In the genomic region with DNA sequence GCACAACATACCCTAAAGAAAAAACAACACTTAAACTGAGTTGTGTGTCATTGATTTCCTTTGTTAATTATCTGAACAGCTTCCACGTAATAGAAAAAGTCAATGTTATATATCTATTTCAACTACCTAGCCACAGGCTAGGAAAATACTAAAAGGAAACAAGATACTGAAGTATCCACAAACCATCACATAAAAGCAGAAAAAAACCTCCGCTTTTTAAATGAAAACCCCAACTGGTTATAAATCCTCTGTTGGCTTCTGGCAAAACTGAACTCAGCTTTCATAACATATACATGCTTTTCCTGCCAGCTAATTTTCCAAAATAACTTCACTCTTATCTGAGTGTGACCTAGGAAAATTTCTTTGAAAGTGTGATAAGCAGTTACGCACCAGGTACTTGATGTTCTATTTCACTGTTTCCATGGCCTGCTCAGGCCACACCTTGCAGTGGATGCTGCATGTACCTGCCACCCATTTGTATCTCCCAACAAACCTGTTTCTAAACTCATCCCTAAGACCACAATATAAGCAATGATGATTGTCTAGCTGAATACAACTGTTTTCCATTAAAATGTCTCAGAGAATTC, we compare ENCODE assay signal across 18 cellular contexts. TPM values are rescaled to one million over a fixed set of nuclear protein-coding genes. Genes with fewer than 3 reads are reported as not detected.
DNase-seq lines count a peak whose midpoint lies in the region; ATAC-seq and TF ChIP-seq lines count a peak whose summit lies in the region.
"Had no signal": no experiment of that assay in that cellular context is flagged by ENCODE, and none has a peak within 500 bp of the region (broad histone marks: within the 10 kb centered on the region; RNA-seq: fewer than 3 reads in every experiment).

No MANE protein-coding gene starts in this region.

- TF ChIP-seq CTCF in neural progenitor cell (IDR thresholded peaks at IDR 0.05) (no peak), testis (IDR thresholded peaks at IDR 0.05) (no peak)

- peaks cover 6% of the 10 kb centered on the region for H3K4me1 ChIP-seq in neural progenitor cell
- no peaks in the 10 kb centered on the region for H3K4me1 ChIP-seq in testis

- CTCF ChIA-PET in activated CD4-positive, alpha-beta T cell treated with anti-CD3 and anti-CD28 coated beads for 36 hours (lab: Charles Lee): interaction anchor here (2.1 to 7.7 kb wide), 2 partner anchors 13 to 17 kb away, joined by 16 to 32 read pairs; a partner anchor contains a TSS

- 71 to 79% methylated on average over 3 of the region's 3 CpGs for WGBS in testis, 2 donors

- H3F3A ChIP-seq in neural progenitor cell (ENCODE audit: low read depth): no peaks in the 10 kb centered on the region

- TF ChIP-seq POLR2A in testis (IDR thresholded peaks at IDR 0.05): no peak

- H3K9me3 Mint-ChIP-seq in activated CD4-positive, alpha-beta T cell treated with anti-CD3 and anti-CD28 coated beads, Interleukin-2, amount 10 ng/mL, durations not matched to agents 24 days and 14 days: no peaks in the 10 kb centered on the region
- H3K9me3 Mint-ChIP-seq in activated CD4-positive, alpha-beta T cell treated with anti-CD3 and anti-CD28 coated beads for 36 hours (ENCODE audit: low read depth): no peaks in the 10 kb centered on the region
- H3K9me3 Mint-ChIP-seq in activated T-helper 1 cell treated with anti-CD3 and anti-CD28 coated beads, Interleukin-12 subunit alpha, Interleukin-12 subunit beta, Interleukin-2, Interleukin-4 antibody, amounts not matched to agents 30 ng/mL and 10 ng/mL and 1 ng/mL, durations not matched to agents 14 hours and 24 hours and 36 hours: no peaks in the 10 kb centered on the region
- H3K9me3 Mint-ChIP-seq in neural progenitor cell: no peaks in the 10 kb centered on the region
- H3K9me3 Mint-ChIP-seq: activated naive CD4-positive, alpha-beta T cell treated with anti-CD3 and anti-CD28 coated beads, Interleukin-2, amount 10 ng/mL, durations not matched to agents 7 days and 5 days had no signal

- peaks cover 47% of the 10 kb centered on the region for H4K20me1 ChIP-seq in neural progenitor cell (ENCODE audit: low read depth)

- peaks cover 86% of the 10 kb centered on the region for H3K79me2 ChIP-seq in neural progenitor cell (ENCODE audit: low read depth)

- no peak overlapping the region for H3K27ac ChIP-seq in neural progenitor cell
- H3K27ac ChIP-seq in testis: no peak overlapping the region
- H3K27ac ChIP-seq: 22Rv1 had no signal

- H3K9me3 ChIP-seq in neural progenitor cell (ENCODE audit: low read depth) (no peaks in the 10 kb centered on the region), testis (no peaks in the 10 kb centered on the region)

- H3K27me3 ChIP-seq in neural progenitor cell (no peaks in the 10 kb centered on the region), testis (no peaks in the 10 kb centered on the region)

- peaks cover 60% of the 10 kb centered on the region for H3K4me1 Mint-ChIP-seq in activated CD4-positive, alpha-beta T cell treated with anti-CD3 and anti-CD28 coated beads, Interleukin-2, amount 10 ng/mL, durations not matched to agents 24 days and 14 days
- H3K4me1 Mint-ChIP-seq in activated CD4-positive, alpha-beta T cell treated with anti-CD3 and anti-CD28 coated beads for 36 hours: peaks cover 57% of the 10 kb centered on the region
- peaks cover 95% of the 10 kb centered on the region for H3K4me1 Mint-ChIP-seq in activated T-helper 1 cell treated with anti-CD3 and anti-CD28 coated beads, Interleukin-12 subunit alpha, Interleukin-12 subunit beta, Interleukin-2, Interleukin-4 antibody, amounts not matched to agents 30 ng/mL and 10 ng/mL and 1 ng/mL, durations not matched to agents 14 hours and 24 hours and 36 hours (ENCODE audit: low read depth)
- peaks cover 15% of the 10 kb centered on the region for H3K4me1 Mint-ChIP-seq in neural progenitor cell

- no peak overlapping the region for H2AFZ ChIP-seq in neural progenitor cell (replicated peaks)

- DNase-seq in activated CD4-positive, alpha-beta T cell treated with anti-CD3 and anti-CD28 coated beads, Interleukin-2, amount 10 ng/mL, durations not matched to agents 24 days and 14 days: no peak
- DNase-seq in activated CD4-positive, alpha-beta T cell treated with anti-CD3 and anti-CD28 coated beads for 36 hours: no peak
- DNase-seq in activated T-helper 1 cell treated with anti-CD3 and anti-CD28 coated beads, Interleukin-12 subunit alpha, Interleukin-12 subunit beta, Interleukin-2, Interleukin-4 antibody, amounts not matched to agents 30 ng/mL and 10 ng/mL and 1 ng/mL, durations not matched to agents 14 hours and 24 hours and 36 hours (ENCODE audit: low spot score): no peak
- peak; percentile 7 to 56 for DNase-seq in lung microvascular endothelial cell (ENCODE audit: low read depth in 2 of 2)
- DNase-seq in stimulated activated naive CD8-positive, alpha-beta T cell treated with anti-CD3 and anti-CD28 coated beads, Interleukin-15, Interleukin-2, amounts not matched to agents 100 U/mL and 50 U/mL, for 24 hours: no peak
- DNase-seq in neural progenitor cell (ENCODE audit: low spot score): no peak
- DNase-seq in NCI-H2081 treated with DMSO at 0.1 percent for 48 hours (lab: John Stamatoyannopoulos, UW): no peak
- no peak for DNase-seq in testis
- DNase-seq: activated CD4-positive, CD25-positive, alpha-beta regulatory T cell; activated naive CD4-positive, alpha-beta T cell treated with anti-CD3 and anti-CD28 coated beads, Interleukin-2, amount 10 ng/mL, durations not matched to agents 7 days and 5 days; HCEC 1CT; hippocampal formation; NCI-H2107; T-helper 1 cell had no signal

- ATAC-seq in activated CD4-positive, alpha-beta T cell treated with anti-CD3 and anti-CD28 coated beads for 36 hours: no peak
- ATAC-seq in stimulated activated naive CD8-positive, alpha-beta T cell treated with anti-CD3 and anti-CD28 coated beads, Interleukin-15, Interleukin-2, amounts not matched to agents 100 U/mL and 50 U/mL, for 24 hours: peak; percentile 65
- ATAC-seq: HepG2 had no signal

- H3K36me3 Mint-ChIP-seq in activated CD4-positive, alpha-beta T cell treated with anti-CD3 and anti-CD28 coated beads, Interleukin-2, amount 10 ng/mL, durations not matched to agents 24 days and 14 days (ENCODE audit: low read depth): peaks cover 49% of the 10 kb centered on the region
- H3K36me3 Mint-ChIP-seq in activated CD4-positive, alpha-beta T cell treated with anti-CD3 and anti-CD28 coated beads for 36 hours (ENCODE audit: low read depth): peaks cover 9% of the 10 kb centered on the region
- H3K36me3 Mint-ChIP-seq in activated T-helper 1 cell treated with anti-CD3 and anti-CD28 coated beads, Interleukin-12 subunit alpha, Interleukin-12 subunit beta, Interleukin-2, Interleukin-4 antibody, amounts not matched to agents 30 ng/mL and 10 ng/mL and 1 ng/mL, durations not matched to agents 14 hours and 24 hours and 36 hours (ENCODE audit: low read depth): peaks cover 64% of the 10 kb centered on the region
- peaks cover 7% of the 10 kb centered on the region for H3K36me3 Mint-ChIP-seq in neural progenitor cell

- H3K4me3 Mint-ChIP-seq in activated CD4-positive, alpha-beta T cell treated with anti-CD3 and anti-CD28 coated beads, Interleukin-2, amount 10 ng/mL, durations not matched to agents 24 days and 14 days: peak overlapping the region; percentile 21
- H3K4me3 Mint-ChIP-seq in activated CD4-positive, alpha-beta T cell treated with anti-CD3 and anti-CD28 coated beads for 36 hours: no peak overlapping the region
- H3K4me3 Mint-ChIP-seq in activated T-helper 1 cell treated with anti-CD3 and anti-CD28 coated beads, Interleukin-12 subunit alpha, Interleukin-12 subunit beta, Interleukin-2, Interleukin-4 antibody, amounts not matched to agents 30 ng/mL and 10 ng/mL and 1 ng/mL, durations not matched to agents 14 hours and 24 hours and 36 hours: peak overlapping the region; percentile 15
- no peak overlapping the region for H3K4me3 Mint-ChIP-seq in neural progenitor cell
- H3K4me3 Mint-ChIP-seq: activated naive CD4-positive, alpha-beta T cell treated with anti-CD3 and anti-CD28 coated beads, Interleukin-2, amount 10 ng/mL, durations not matched to agents 7 days and 5 days had no signal

- H3K9ac ChIP-seq in neural progenitor cell: no peak overlapping the region

- no peaks in the 10 kb centered on the region for H3K36me3 ChIP-seq in neural progenitor cell
- H3K36me3 ChIP-seq in testis (ENCODE audit: low read depth, missing control alignments): no peaks in the 10 kb centered on the region

- no peaks in the 10 kb centered on the region for H3K27me3 Mint-ChIP-seq in activated CD4-positive, alpha-beta T cell treated with anti-CD3 and anti-CD28 coated beads, Interleukin-2, amount 10 ng/mL, durations not matched to agents 24 days and 14 days
- no peaks in the 10 kb centered on the region for H3K27me3 Mint-ChIP-seq in activated CD4-positive, alpha-beta T cell treated with anti-CD3 and anti-CD28 coated beads for 36 hours
- H3K27me3 Mint-ChIP-seq in activated T-helper 1 cell treated with anti-CD3 and anti-CD28 coated beads, Interleukin-12 subunit alpha, Interleukin-12 subunit beta, Interleukin-2, Interleukin-4 antibody, amounts not matched to agents 30 ng/mL and 10 ng/mL and 1 ng/mL, durations not matched to agents 14 hours and 24 hours and 36 hours (ENCODE audit: insufficient read depth): no peaks in the 10 kb centered on the region
- H3K27me3 Mint-ChIP-seq in neural progenitor cell (ENCODE audit: insufficient read depth, low read depth): no peaks in the 10 kb centered on the region
- H3K27me3 Mint-ChIP-seq: activated naive CD4-positive, alpha-beta T cell treated with anti-CD3 and anti-CD28 coated beads, Interleukin-2, amount 10 ng/mL, durations not matched to agents 7 days and 5 days had no signal

- intact Hi-C loops in activated CD4-positive, alpha-beta T cell treated with anti-CD3 and anti-CD28 coated beads, Interleukin-2, amount 10 ng/mL, durations not matched to agents 24 days and 14 days (cut with micrococcal nuclease): no loop called here
- intact Hi-C loops in activated CD4-positive, alpha-beta T cell treated with anti-CD3 and anti-CD28 coated beads for 36 hours (cut with DNase I, micrococcal nuclease): no loop called here
- intact Hi-C loops in activated T-helper 1 cell treated with anti-CD3 and anti-CD28 coated beads, Interleukin-12 subunit alpha, Interleukin-12 subunit beta, Interleukin-2, Interleukin-4 antibody, amounts not matched to agents 30 ng/mL and 10 ng/mL and 1 ng/mL, durations not matched to agents 14 hours and 24 hours and 36 hours (cut with micrococcal nuclease): no loop called here
- intact Hi-C loops in testis (cut with DNase I; ENCODE audit: low total_unique reads): no loop called here

- no peak overlapping the region for H3K4me2 ChIP-seq in neural progenitor cell

- POLR2A ChIA-PET in activated CD4-positive, alpha-beta T cell treated with anti-CD3 and anti-CD28 coated beads for 36 hours (lab: Charles Lee): interaction anchor here (2.1 kb wide), 1 partner anchor 11 kb away, joined by 5 read pairs; a partner anchor contains a TSS

- peak overlapping the region; percentile 5 for H3K27ac Mint-ChIP-seq in activated CD4-positive, alpha-beta T cell treated with anti-CD3 and anti-CD28 coated beads, Interleukin-2, amount 10 ng/mL, durations not matched to agents 24 days and 14 days
- no peak overlapping the region for H3K27ac Mint-ChIP-seq in activated CD4-positive, alpha-beta T cell treated with anti-CD3 and anti-CD28 coated beads for 36 hours
- H3K27ac Mint-ChIP-seq in activated T-helper 1 cell treated with anti-CD3 and anti-CD28 coated beads, Interleukin-12 subunit alpha, Interleukin-12 subunit beta, Interleukin-2, Interleukin-4 antibody, amounts not matched to agents 30 ng/mL and 10 ng/mL and 1 ng/mL, durations not matched to agents 14 hours and 24 hours and 36 hours: peak overlapping the region; percentile 34
- no peak overlapping the region for H3K27ac Mint-ChIP-seq in neural progenitor cell
- H3K27ac Mint-ChIP-seq: activated naive CD4-positive, alpha-beta T cell treated with anti-CD3 and anti-CD28 coated beads, Interleukin-2, amount 10 ng/mL, durations not matched to agents 7 days and 5 days had no signal

- H3K4me3 ChIP-seq in neural progenitor cell (no peak overlapping the region), testis (no peak overlapping the region)

RNA-seq across cellular contexts. Expression of a gene that starts 11.9 kb away (rescaled TPM):
- total RNA-seq in activated CD4-positive, alpha-beta T cell treated with anti-CD3 and anti-CD28 coated beads, Interleukin-2, amount 10 ng/mL, durations not matched to agents 24 days and 14 days: 77.5 and 80.2 TPM in 2 replicates
- 10 to 100 TPM; 13.3 to 14.9 TPM for total RNA-seq in activated CD4-positive, alpha-beta T cell treated with anti-CD3 and anti-CD28 coated beads for 36 hours
- total RNA-seq in activated T-helper 1 cell treated with anti-CD3 and anti-CD28 coated beads, Interleukin-12 subunit alpha, Interleukin-12 subunit beta, Interleukin-2, Interleukin-4 antibody, amounts not matched to agents 30 ng/mL and 10 ng/mL and 1 ng/mL, durations not matched to agents 14 hours and 24 hours and 36 hours: 103 and 114 TPM in 2 replicates
- total RNA-seq in lung microvascular endothelial cell (31.3 and 32.5 TPM in 2 replicates), neural progenitor cell (ENCODE audit: low replicate concordance) (52.4 and 96.7 TPM in 2 replicates), testis (10 to 100 TPM; 31.8 to 35.9 TPM)
- 50.7 TPM for polyA plus RNA-seq in testis (ENCODE audit: insufficient read depth, low read depth, low replicate concordance)

RNA-seq across cellular contexts. Expression of a gene that starts 55.5 kb away (rescaled TPM):
- not detected in 2 replicates for total RNA-seq in activated CD4-positive, alpha-beta T cell treated with anti-CD3 and anti-CD28 coated beads, Interleukin-2, amount 10 ng/mL, durations not matched to agents 24 days and 14 days
- not detected for total RNA-seq in activated CD4-positive, alpha-beta T cell treated with anti-CD3 and anti-CD28 coated beads for 36 hours
- not detected in 2 replicates for total RNA-seq in activated T-helper 1 cell treated with anti-CD3 and anti-CD28 coated beads, Interleukin-12 subunit alpha, Interleukin-12 subunit beta, Interleukin-2, Interleukin-4 antibody, amounts not matched to agents 30 ng/mL and 10 ng/mL and 1 ng/mL, durations not matched to agents 14 hours and 24 hours and 36 hours
- total RNA-seq in lung microvascular endothelial cell (not detected in 2 replicates), neural progenitor cell (ENCODE audit: low replicate concordance) (0.03 TPM in 1 of 2 replicates, not detected in the other), testis (under 1 TPM in 1 of 2 donors, not detected in 1; 0.12 TPM)
- polyA plus RNA-seq in testis (ENCODE audit: insufficient read depth, low read depth, low replicate concordance): 0.51 TPM
- total RNA-seq: bronchial epithelial cell, HepG2, RPMI7951 had no signal
- polyA plus RNA-seq: HepG2 had no signal

Comparison
In these comparisons a context has a peak if more than half of its experiments do, and no peak if none do; other contexts are left out.
1. H3K27ac Mint-ChIP-seq: peak in activated CD4-positive, alpha-beta T cell treated with anti-CD3 and anti-CD28 coated beads, Interleukin-2, amount 10 ng/mL, durations not matched to agents 24 days and 14 days (single experiment) and activated T-helper 1 cell treated with anti-CD3 and anti-CD28 coated beads, Interleukin-12 subunit alpha, Interleukin-12 subunit beta, Interleukin-2, Interleukin-4 antibody, amounts not matched to agents 30 ng/mL and 10 ng/mL and 1 ng/mL, durations not matched to agents 14 hours and 24 hours and 36 hours (single experiment); none in activated CD4-positive, alpha-beta T cell treated with anti-CD3 and anti-CD28 coated beads for 36 hours (single experiment) and neural progenitor cell (single experiment).
2. H3K4me3 Mint-ChIP-seq: peak in activated CD4-positive, alpha-beta T cell treated with anti-CD3 and anti-CD28 coated beads, Interleukin-2, amount 10 ng/mL, durations not matched to agents 24 days and 14 days (single experiment) and activated T-helper 1 cell treated with anti-CD3 and anti-CD28 coated beads, Interleukin-12 subunit alpha, Interleukin-12 subunit beta, Interleukin-2, Interleukin-4 antibody, amounts not matched to agents 30 ng/mL and 10 ng/mL and 1 ng/mL, durations not matched to agents 14 hours and 24 hours and 36 hours (single experiment); none in activated CD4-positive, alpha-beta T cell treated with anti-CD3 and anti-CD28 coated beads for 36 hours (single experiment) and neural progenitor cell (single experiment).
3. DNase-seq: peak in lung microvascular endothelial cell (2 of 2); none in activated CD4-positive, alpha-beta T cell treated with anti-CD3 and anti-CD28 coated beads, Interleukin-2, amount 10 ng/mL, durations not matched to agents 24 days and 14 days (single experiment), activated CD4-positive, alpha-beta T cell treated with anti-CD3 and anti-CD28 coated beads for 36 hours (single experiment), activated T-helper 1 cell treated with anti-CD3 and anti-CD28 coated beads, Interleukin-12 subunit alpha, Interleukin-12 subunit beta, Interleukin-2, Interleukin-4 antibody, amounts not matched to agents 30 ng/mL and 10 ng/mL and 1 ng/mL, durations not matched to agents 14 hours and 24 hours and 36 hours (single experiment), stimulated activated naive CD8-positive, alpha-beta T cell treated with anti-CD3 and anti-CD28 coated beads, Interleukin-15, Interleukin-2, amounts not matched to agents 100 U/mL and 50 U/mL, for 24 hours (single experiment), neural progenitor cell (single experiment), NCI-H2081 treated with DMSO at 0.1 percent for 48 hours (single experiment) and testis (single experiment).